Comparison of ENCODE assay signal across 22 cellular contexts in genomic region chr12:51921017-51921725, GRCh38. TPM values are rescaled to one million over a fixed set of nuclear protein-coding genes. Genes with fewer than 3 reads are reported as not detected.
A peak's percentile ranks its signal among the peaks of the same experiment; 100 is the strongest.
DNase-seq lines count a peak whose midpoint lies in the region; ATAC-seq and TF ChIP-seq lines count a peak whose summit lies in the region.
"Had no signal": no experiment of that assay in that cellular context is flagged by ENCODE, and none has a peak within 500 bp of the region (broad histone marks: within the 10 kb centered on the region; RNA-seq: fewer than 3 reads in every experiment).

No MANE protein-coding gene starts in this region.

- H3K4me1 Mint-ChIP-seq in brain (peaks cover 47% of the 10 kb centered on the region), nephron (peaks cover 75% of the 10 kb centered on the region)
- H3K4me1 Mint-ChIP-seq in activated T-helper 1 cell treated with anti-CD3 and anti-CD28 coated beads, Interleukin-12 subunit alpha, Interleukin-12 subunit beta, Interleukin-2, Interleukin-4 antibody, amounts not matched to agents 30 ng/mL and 10 ng/mL and 1 ng/mL, durations not matched to agents 14 hours and 24 hours and 36 hours (ENCODE audit: low read depth) = peaks cover 13% of the 10 kb centered on the region

- H3K4me3 ChIP-seq in right cardiac atrium (ENCODE audit: low read length) = no peak overlapping the region
- H3K4me3 ChIP-seq in foreskin fibroblast (ENCODE audit: low read depth in 1 of 2, low read length in 2 of 2) = no peak overlapping the region
- H3K4me3 ChIP-seq: GM12878, uterus had no signal

- H3K36me3 Mint-ChIP-seq in brain = no peaks in the 10 kb centered on the region
- H3K36me3 Mint-ChIP-seq in nephron (ENCODE audit: low read depth) = no peaks in the 10 kb centered on the region
- H3K36me3 Mint-ChIP-seq in activated T-helper 1 cell treated with anti-CD3 and anti-CD28 coated beads, Interleukin-12 subunit alpha, Interleukin-12 subunit beta, Interleukin-2, Interleukin-4 antibody, amounts not matched to agents 30 ng/mL and 10 ng/mL and 1 ng/mL, durations not matched to agents 14 hours and 24 hours and 36 hours (ENCODE audit: low read depth) = no peaks in the 10 kb centered on the region

- H3K4me3 Mint-ChIP-seq in brain (no peak overlapping the region), nephron (no peak overlapping the region)
- no peak overlapping the region for H3K4me3 Mint-ChIP-seq in activated T-helper 1 cell treated with anti-CD3 and anti-CD28 coated beads, Interleukin-12 subunit alpha, Interleukin-12 subunit beta, Interleukin-2, Interleukin-4 antibody, amounts not matched to agents 30 ng/mL and 10 ng/mL and 1 ng/mL, durations not matched to agents 14 hours and 24 hours and 36 hours
- H3K4me3 Mint-ChIP-seq: activated CD8-positive, alpha-beta T cell treated with anti-CD3 and anti-CD28 coated beads for 36 hours; activated T-cell treated with anti-CD3 and anti-CD28 coated beads, Interleukin-2, amount 50 U/mL, for 72 hours; effector memory CD8-positive, alpha-beta T cell; stimulated activated naive CD8-positive, alpha-beta T cell treated with anti-CD3 and anti-CD28 coated beads, Interleukin-15, amount 100 ng/mL, for 72 hours had no signal

- H3K27ac Mint-ChIP-seq in brain (peak overlapping the region in 3 of 5 experiments; percentile 49 to 83 (median 60)), nephron (peak overlapping the region; percentile 16 to 84 (median 61))
- H3K27ac Mint-ChIP-seq in activated T-helper 1 cell treated with anti-CD3 and anti-CD28 coated beads, Interleukin-12 subunit alpha, Interleukin-12 subunit beta, Interleukin-2, Interleukin-4 antibody, amounts not matched to agents 30 ng/mL and 10 ng/mL and 1 ng/mL, durations not matched to agents 14 hours and 24 hours and 36 hours = no peak overlapping the region
- H3K27ac Mint-ChIP-seq: activated CD8-positive, alpha-beta T cell treated with anti-CD3 and anti-CD28 coated beads for 36 hours; activated T-cell treated with anti-CD3 and anti-CD28 coated beads, Interleukin-2, amount 50 U/mL, for 72 hours; stimulated activated naive CD8-positive, alpha-beta T cell treated with anti-CD3 and anti-CD28 coated beads, Interleukin-15, amount 100 ng/mL, for 72 hours had no signal

- H3K9me3 Mint-ChIP-seq in brain = no peaks in the 10 kb centered on the region
- H3K9me3 Mint-ChIP-seq in nephron = no peaks in the 10 kb centered on the region
- H3K9me3 Mint-ChIP-seq in activated T-helper 1 cell treated with anti-CD3 and anti-CD28 coated beads, Interleukin-12 subunit alpha, Interleukin-12 subunit beta, Interleukin-2, Interleukin-4 antibody, amounts not matched to agents 30 ng/mL and 10 ng/mL and 1 ng/mL, durations not matched to agents 14 hours and 24 hours and 36 hours = no peaks in the 10 kb centered on the region
- H3K9me3 Mint-ChIP-seq: activated CD8-positive, alpha-beta T cell treated with anti-CD3 and anti-CD28 coated beads for 36 hours; activated T-cell treated with anti-CD3 and anti-CD28 coated beads, Interleukin-2, amount 50 U/mL, for 72 hours; effector memory CD8-positive, alpha-beta T cell; stimulated activated naive CD8-positive, alpha-beta T cell treated with anti-CD3 and anti-CD28 coated beads, Interleukin-15, amount 100 ng/mL, for 72 hours had no signal

- H3K9me3 ChIP-seq in right cardiac atrium (ENCODE audit: control insufficient read depth, low read length) = no peaks in the 10 kb centered on the region
- H3K9me3 ChIP-seq: uterus had no signal

- peak in 1 of 3 donors; percentile 65 for DNase-seq in right cardiac atrium
- DNase-seq in Right ventricle myocardium inferior (ENCODE audit: missing footprints) = no peak
- no peak for DNase-seq in Ammon's horn (ENCODE audit: low spot score)
- no peak for DNase-seq in foreskin fibroblast
- DNase-seq in activated T-helper 1 cell treated with anti-CD3 and anti-CD28 coated beads, Interleukin-12 subunit alpha, Interleukin-12 subunit beta, Interleukin-2, Interleukin-4 antibody, amounts not matched to agents 30 ng/mL and 10 ng/mL and 1 ng/mL, durations not matched to agents 14 hours and 24 hours and 36 hours (ENCODE audit: low spot score) = no peak
- DNase-seq: activated CD8-positive, alpha-beta T cell treated with anti-CD3 and anti-CD28 coated beads for 36 hours; activated T-cell treated with anti-CD3 and anti-CD28 coated beads, Interleukin-2, amount 50 U/mL, for 72 hours; central memory CD4-positive, alpha-beta T cell; effector memory CD8-positive, alpha-beta T cell; hippocampal formation; NCI-H510A; RPMI8226; stimulated activated CD4-positive, alpha-beta T cell treated with anti-CD3 and anti-CD28 coated beads, Interleukin-15, amount 100 ng/mL, for 24 hours; stimulated activated naive CD8-positive, alpha-beta T cell treated with anti-CD3 and anti-CD28 coated beads, Interleukin-15, amount 100 ng/mL, for 72 hours; T-helper 1 cell; uterus had no signal

- H3K27me3 Mint-ChIP-seq in brain (peaks cover 23% of the 10 kb centered on the region), nephron (ENCODE audit: low read depth) (peaks cover 5% of the 10 kb centered on the region)
- H3K27me3 Mint-ChIP-seq in activated T-helper 1 cell treated with anti-CD3 and anti-CD28 coated beads, Interleukin-12 subunit alpha, Interleukin-12 subunit beta, Interleukin-2, Interleukin-4 antibody, amounts not matched to agents 30 ng/mL and 10 ng/mL and 1 ng/mL, durations not matched to agents 14 hours and 24 hours and 36 hours (ENCODE audit: insufficient read depth) = peaks cover 2% of the 10 kb centered on the region
- H3K27me3 Mint-ChIP-seq: activated CD8-positive, alpha-beta T cell treated with anti-CD3 and anti-CD28 coated beads for 36 hours had no signal

- no peaks in the 10 kb centered on the region for H3K27me3 ChIP-seq in right cardiac atrium (ENCODE audit: control insufficient read depth, insufficient read depth)
- H3K27me3 ChIP-seq: uterus had no signal

- peak overlapping the region; percentile 3 for H3K27ac ChIP-seq in right cardiac atrium (ENCODE audit: low read length)
- H3K27ac ChIP-seq: VCaP had no signal

- 61% methylated on average over 7 of the region's 7 CpGs for WGBS in right cardiac atrium

- intact Hi-C loops in right cardiac atrium (cut with DNase I) = no loop called here
- intact Hi-C loops in Right ventricle myocardium inferior (cut with DNase I) = no loop called here
- intact Hi-C loops in activated T-helper 1 cell treated with anti-CD3 and anti-CD28 coated beads, Interleukin-12 subunit alpha, Interleukin-12 subunit beta, Interleukin-2, Interleukin-4 antibody, amounts not matched to agents 30 ng/mL and 10 ng/mL and 1 ng/mL, durations not matched to agents 14 hours and 24 hours and 36 hours (cut with micrococcal nuclease) = no loop called here

- ATAC-seq in right cardiac atrium (no peak), Right ventricle myocardium inferior (no peak), HG02938 (IDR thresholded peaks at IDR 0.05; ENCODE audit: unreplicated experiment) (no peak)
- ATAC-seq: activated CD8-positive, alpha-beta T cell treated with anti-CD3 and anti-CD28 coated beads for 36 hours; activated T-cell treated with anti-CD3 and anti-CD28 coated beads, Interleukin-2, amount 50 U/mL, for 72 hours; effector memory CD8-positive, alpha-beta T cell; GM12878; stimulated activated naive CD8-positive, alpha-beta T cell treated with anti-CD3 and anti-CD28 coated beads, Interleukin-15, amount 100 ng/mL, for 72 hours had no signal

- H3K4me1 ChIP-seq in right cardiac atrium (ENCODE audit: control insufficient read depth, insufficient read depth, low read length) = peaks cover 22% of the 10 kb centered on the region
- H3K4me1 ChIP-seq: uterus had no signal

- TF ChIP-seq CTCF in brain (conservative IDR thresholded peaks at IDR 0.05) = no peak
- TF ChIP-seq CTCF in nephron (IDR thresholded peaks at IDR 0.05; ENCODE audit: unreplicated experiment in 3 of 3) = no peak
- TF ChIP-seq CTCF in foreskin fibroblast (IDR thresholded peaks at IDR 0.05; ENCODE audit: low read depth, low read length) = no peak

RNA-seq across cellular contexts. Expression of gene ACVRL1, which starts 13.9 kb away (rescaled TPM):
- 10 to 100 TPM; 19.8 to 38.8 (median 28.7) TPM for total RNA-seq in right cardiac atrium
- polyA plus RNA-seq in right cardiac atrium = 18.7 TPM
- 49.6 TPM for total RNA-seq in Right ventricle myocardium inferior
- polyA plus RNA-seq in brain (ENCODE audit: insufficient read depth, low read depth, low replicate concordance) = 9.8 TPM
- total RNA-seq in activated T-helper 1 cell treated with anti-CD3 and anti-CD28 coated beads, Interleukin-12 subunit alpha, Interleukin-12 subunit beta, Interleukin-2, Interleukin-4 antibody, amounts not matched to agents 30 ng/mL and 10 ng/mL and 1 ng/mL, durations not matched to agents 14 hours and 24 hours and 36 hours = not detected in 2 replicates
- total RNA-seq: activated CD8-positive, alpha-beta T cell treated with anti-CD3 and anti-CD28 coated beads for 36 hours; activated T-cell treated with anti-CD3 and anti-CD28 coated beads, Interleukin-2, amount 50 U/mL, for 72 hours; GM12878 had no signal
- polyA plus RNA-seq: GM12878 had no signal

RNA-seq across cellular contexts. Expression of gene ACVR1B, which starts 30.3 kb away (rescaled TPM):
- total RNA-seq in right cardiac atrium = 10 to 100 TPM; 14.6 to 19.4 (median 16.3) TPM
- 15.2 TPM for polyA plus RNA-seq in right cardiac atrium
- 10.8 TPM for total RNA-seq in Right ventricle myocardium inferior
- 25.4 TPM for polyA plus RNA-seq in brain (ENCODE audit: insufficient read depth, low read depth, low replicate concordance)
- total RNA-seq in activated T-helper 1 cell treated with anti-CD3 and anti-CD28 coated beads, Interleukin-12 subunit alpha, Interleukin-12 subunit beta, Interleukin-2, Interleukin-4 antibody, amounts not matched to agents 30 ng/mL and 10 ng/mL and 1 ng/mL, durations not matched to agents 14 hours and 24 hours and 36 hours = 11.4 and 12.0 TPM in 2 replicates

RNA-seq across cellular contexts. Expression of gene ANKRD33, which starts 33.3 kb away (rescaled TPM):
- not detected for total RNA-seq in right cardiac atrium
- polyA plus RNA-seq in right cardiac atrium = not detected
- not detected for total RNA-seq in Right ventricle myocardium inferior
- not detected for polyA plus RNA-seq in brain (ENCODE audit: insufficient read depth, low read depth, low replicate concordance)
- total RNA-seq in activated T-helper 1 cell treated with anti-CD3 and anti-CD28 coated beads, Interleukin-12 subunit alpha, Interleukin-12 subunit beta, Interleukin-2, Interleukin-4 antibody, amounts not matched to agents 30 ng/mL and 10 ng/mL and 1 ng/mL, durations not matched to agents 14 hours and 24 hours and 36 hours = not detected in 2 replicates
- total RNA-seq: activated CD8-positive, alpha-beta T cell treated with anti-CD3 and anti-CD28 coated beads for 36 hours; activated T-cell treated with anti-CD3 and anti-CD28 coated beads, Interleukin-2, amount 50 U/mL, for 72 hours; GM12878 had no signal
- polyA plus RNA-seq: AG04450, GM12878 had no signal

Comparison
In these comparisons a context has a peak if more than half of its experiments do, and no peak if none do; other contexts are left out.
1. RNA of gene ACVRL1, which starts 13.9 kb away (total RNA-seq): 49.6 TPM in Right ventricle myocardium inferior (single experiment) and 19.8 to 38.8 TPM in right cardiac atrium; not detected in activated T-helper 1 cell treated with anti-CD3 and anti-CD28 coated beads, Interleukin-12 subunit alpha, Interleukin-12 subunit beta, Interleukin-2, Interleukin-4 antibody, amounts not matched to agents 30 ng/mL and 10 ng/mL and 1 ng/mL, durations not matched to agents 14 hours and 24 hours and 36 hours; every median in the first group is over 10 times any median in the second.